Comparison of ENCODE assay signal across 34 cellular contexts in genomic region chr3:128014548-128014947, GRCh38.
"Had no signal": no experiment of that assay in that cellular context is flagged by ENCODE, and none has a peak within 500 bp of the region (broad histone marks: within the 10 kb centered on the region; RNA-seq: fewer than 3 reads in every experiment).

No MANE protein-coding gene starts in this region.

- H3K27me3 ChIP-seq: ascending aorta, body of pancreas, brain microvascular endothelial cell, breast epithelium, cardiac muscle cell had no signal

- ATAC-seq: activated naive CD4-positive, alpha-beta T cell treated with anti-CD3 and anti-CD28 coated beads, Interleukin-2, amount 50 U/mL, for 72 hours; activated naive CD8-positive, alpha-beta T cell treated with anti-CD3 and anti-CD28 coated beads, Interleukin-2, amount 50 U/mL, for 24 hours; activated T-cell treated with anti-CD3 and anti-CD28 coated beads, Interleukin-2, amount 50 U/mL, for 4 hours; activated T-cell treated with anti-CD3 and anti-CD28 coated beads, Interleukin-2, amount 50 U/mL, for 72 hours; activated T-helper 17 cell treated with anti-CD3 and anti-CD28 coated beads, Interleukin-2, amount 50 U/mL, for 72 hours; body of pancreas had no signal

- FAIRE-seq: astrocyte, bronchial epithelial cell had no signal

- DNase-seq: activated effector memory CD4-positive, alpha-beta T cell treated with anti-CD3 and anti-CD28 coated beads, Interleukin-2, amount 50 U/mL, for 16 hours; activated effector memory CD4-positive, alpha-beta T cell treated with Interleukin-2 at 50 U/mL for 16 hours; activated gamma-delta T cell; activated gamma-delta T cell treated with Interleukin-2 at 50 U/mL for 16 hours; activated naive CD4-positive, alpha-beta T cell; activated naive CD4-positive, alpha-beta T cell treated with anti-CD3 and anti-CD28 coated beads for 36 hours; activated naive CD4-positive, alpha-beta T cell treated with anti-CD3 and anti-CD28 coated beads, Interleukin-2, amount 10 ng/mL, durations not matched to agents 7 days and 5 days; activated naive CD4-positive, alpha-beta T cell treated with anti-CD3 and anti-CD28 coated beads, Interleukin-2, amount 50 U/mL, for 16 hours; activated naive CD4-positive, alpha-beta T cell treated with Interleukin-2 at 50 U/mL for 16 hours; activated naive CD8-positive, alpha-beta T cell treated with anti-CD3 and anti-CD28 coated beads for 36 hours; activated naive CD8-positive, alpha-beta T cell treated with anti-CD3 and anti-CD28 coated beads, Interleukin-2, amount 10 ng/mL, durations not matched to agents 7 days and 5 days; activated naive CD8-positive, alpha-beta T cell treated with anti-CD3 and anti-CD28 coated beads, Interleukin-2, amount 50 U/mL, for 24 hours; activated T-cell treated with anti-CD3 and anti-CD28 coated beads, Interleukin-2, amount 50 U/mL, for 1 hour; activated T-cell treated with anti-CD3 and anti-CD28 coated beads, Interleukin-2, amount 50 U/mL, for 24 hours; activated T-cell treated with anti-CD3 and anti-CD28 coated beads, Interleukin-2, amount 50 U/mL, for 4 hours; activated T-cell treated with anti-CD3 and anti-CD28 coated beads, Interleukin-2, amount 50 U/mL, for 48 hours; activated T-cell treated with anti-CD3 and anti-CD28 coated beads, Interleukin-2, amount 50 U/mL, for 72 hours; adrenal gland; amniotic stem cell; amygdala; anterior cingulate cortex; aorta; body of pancreas; brain microvascular endothelial cell; caudate nucleus; central memory CD4-positive, alpha-beta T cell; cerebellar nuclear complex had no signal

- H3K4me3 ChIP-seq: adrenal gland, ascending aorta, body of pancreas, breast epithelium, cardiac muscle cell had no signal

- H3K27ac ChIP-seq: adrenal gland, ascending aorta, body of pancreas, brain microvascular endothelial cell, breast epithelium, cardiac muscle cell had no signal

- H3K36me3 ChIP-seq: adrenal gland, ascending aorta, brain microvascular endothelial cell, breast epithelium, cardiac muscle cell had no signal

- H3K9me3 ChIP-seq: adrenal gland, ascending aorta, body of pancreas, breast epithelium had no signal

- H3K4me1 ChIP-seq: adrenal gland, ascending aorta, breast epithelium had no signal
